11 cellular contexts compared by ENCODE assay signal in the genomic region with DNA sequence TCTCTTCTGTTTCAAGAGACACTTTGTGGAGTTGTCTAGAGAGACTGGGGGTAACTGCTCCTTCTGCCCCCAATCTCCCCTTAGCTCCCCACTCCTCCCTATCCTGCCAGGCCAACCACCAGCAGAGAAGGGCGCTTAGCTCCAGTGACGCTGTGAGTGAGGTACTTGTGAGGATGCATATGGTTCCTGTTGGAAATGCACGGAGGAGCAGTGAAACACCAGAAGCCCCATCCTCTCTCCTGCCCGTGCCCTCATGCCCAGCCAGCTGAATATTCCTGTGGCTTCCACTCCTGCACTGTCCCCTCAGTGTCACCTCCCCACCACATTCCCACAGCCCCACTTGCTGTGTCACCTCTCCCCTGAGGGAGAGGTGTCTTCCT. TPM values are rescaled to one million over a fixed set of nuclear protein-coding genes. Genes with fewer than 3 reads are reported as not detected.
A peak's percentile ranks its signal among the peaks of the same experiment; 100 is the strongest.
DNase-seq lines count a peak whose midpoint lies in the region; ATAC-seq and TF ChIP-seq lines count a peak whose summit lies in the region.
"Had no signal": no experiment of that assay in that cellular context is flagged by ENCODE, and none has a peak within 500 bp of the region (broad histone marks: within the 10 kb centered on the region; RNA-seq: fewer than 3 reads in every experiment).

No MANE protein-coding gene starts in this region.

- no peak overlapping the region for H3K9ac ChIP-seq in stomach smooth muscle (ENCODE audit: low read length in 2 of 2)

- H3K27me3 Mint-ChIP-seq in activated CD8-positive, alpha-beta memory T cell treated with anti-CD3 and anti-CD28 coated beads, Interleukin-2, amount 10 ng/mL, durations not matched to agents 7 days and 5 days = peaks cover 5% of the 10 kb centered on the region

- CTCF ChIA-PET in activated CD8-positive, alpha-beta memory T cell treated with anti-CD3 and anti-CD28 coated beads, Interleukin-2, amount 10 ng/mL, durations not matched to agents 7 days and 5 days (lab: Charles Lee) = interaction anchor here (0.9 to 10.1 kb wide), 8 partner anchors 8 to 107 kb away, joined by 3 to 59 read pairs (median 4); a partner anchor contains a TSS

- no peak for DNase-seq in activated CD8-positive, alpha-beta memory T cell treated with anti-CD3 and anti-CD28 coated beads, Interleukin-2, amount 10 ng/mL, durations not matched to agents 7 days and 5 days
- no peak for DNase-seq in activated CD8-positive, alpha-beta memory T cell treated with anti-CD3 and anti-CD28 coated beads, Interleukin-2, amount 50 U/mL, for 4 hours
- peak; percentile 50 for DNase-seq in Jurkat, Clone E6-1 (ENCODE audit: low read depth, low spot score)
- DNase-seq in dermis blood vessel endothelial cell (peak; percentile 81), BE2C (no peak), nucleus accumbens (lab: John Stamatoyannopoulos, UW) (no peak), GF-D8 (lab: John Stamatoyannopoulos, UW) (no peak)
- DNase-seq: amniotic stem cell had no signal

- peak overlapping the region; percentile 41 for H3K27ac ChIP-seq in stomach smooth muscle (ENCODE audit: low read length)
- H3K27ac ChIP-seq: SK-N-MC had no signal

- ATAC-seq in activated CD8-positive, alpha-beta memory T cell treated with anti-CD3 and anti-CD28 coated beads, Interleukin-2, amount 10 ng/mL, durations not matched to agents 7 days and 5 days = peak; percentile 6

- H3K36me3 Mint-ChIP-seq in activated CD8-positive, alpha-beta memory T cell treated with anti-CD3 and anti-CD28 coated beads, Interleukin-2, amount 10 ng/mL, durations not matched to agents 7 days and 5 days = peaks cover 11% of the 10 kb centered on the region

- peak overlapping the region; percentile 84 for H3K27ac Mint-ChIP-seq in activated CD8-positive, alpha-beta memory T cell treated with anti-CD3 and anti-CD28 coated beads, Interleukin-2, amount 10 ng/mL, durations not matched to agents 7 days and 5 days

- H3K36me3 ChIP-seq in stomach smooth muscle (ENCODE audit: control insufficient read depth in 2 of 2, insufficient read depth in 2 of 2, low read length in 2 of 2) (no peaks in the 10 kb centered on the region), BE2C (no peaks in the 10 kb centered on the region)

- peak overlapping the region; percentile 6 for H3K4me3 ChIP-seq in Jurkat, Clone E6-1 (ENCODE audit: low read length)
- H3K4me3 ChIP-seq in stomach smooth muscle (ENCODE audit: low read length in 2 of 2) (no peak overlapping the region), BE2C (ENCODE audit: low read depth, low read length) (no peak overlapping the region)
- H3K4me3 ChIP-seq: SK-N-MC had no signal

- no peaks in the 10 kb centered on the region for H3K9me3 Mint-ChIP-seq in activated CD8-positive, alpha-beta memory T cell treated with anti-CD3 and anti-CD28 coated beads, Interleukin-2, amount 10 ng/mL, durations not matched to agents 7 days and 5 days (ENCODE audit: low read depth)

- H3K4me3 Mint-ChIP-seq in activated CD8-positive, alpha-beta memory T cell treated with anti-CD3 and anti-CD28 coated beads, Interleukin-2, amount 10 ng/mL, durations not matched to agents 7 days and 5 days = peak overlapping the region; percentile 41

- no peak for TF ChIP-seq CTCF in BE2C (IDR thresholded peaks at IDR 0.05; ENCODE audit: low read depth, low read length)

- H3K4me1 ChIP-seq in stomach smooth muscle (ENCODE audit: control insufficient read depth, insufficient read depth, low read length) (peaks cover 46% of the 10 kb centered on the region), BE2C (peaks cover 11% of the 10 kb centered on the region)

- no peaks in the 10 kb centered on the region for H3K27me3 ChIP-seq in stomach smooth muscle (ENCODE audit: control insufficient read depth in 1 of 2, insufficient read depth in 2 of 2, low read length in 2 of 2)
- no peaks in the 10 kb centered on the region for H3K27me3 ChIP-seq in BE2C

- H3K4me1 Mint-ChIP-seq in activated CD8-positive, alpha-beta memory T cell treated with anti-CD3 and anti-CD28 coated beads, Interleukin-2, amount 10 ng/mL, durations not matched to agents 7 days and 5 days = peaks cover 97% of the 10 kb centered on the region

- H3K9me3 ChIP-seq in stomach smooth muscle (ENCODE audit: control insufficient read depth in 2 of 2, low read length in 2 of 2) (no peaks in the 10 kb centered on the region), BE2C (no peaks in the 10 kb centered on the region)

RNA-seq across cellular contexts. Expression of a gene that starts 11.9 kb away (rescaled TPM):
- 10 to 100 TPM; 17.3 to 24.1 TPM for total RNA-seq in activated CD8-positive, alpha-beta memory T cell treated with anti-CD3 and anti-CD28 coated beads, Interleukin-2, amount 10 ng/mL, durations not matched to agents 7 days and 5 days
- polyA plus RNA-seq in Jurkat, Clone E6-1 (2012; ENCODE audit: insufficient read depth, insufficient read length) = 0.61 TPM
- total RNA-seq in dermis blood vessel endothelial cell = 96.7 and 157 TPM in 2 replicates
- polyA plus RNA-seq in BE2C (2012; ENCODE audit: insufficient read depth, insufficient read length, low read depth) = 6.8 TPM
- polyA plus RNA-seq: neural cell had no signal

Comparison
In these comparisons a context has a peak if more than half of its experiments do, and no peak if none do; other contexts are left out.
1. DNase-seq: peak in Jurkat, Clone E6-1 (single experiment) and dermis blood vessel endothelial cell (single experiment); none in activated CD8-positive, alpha-beta memory T cell treated with anti-CD3 and anti-CD28 coated beads, Interleukin-2, amount 10 ng/mL, durations not matched to agents 7 days and 5 days (single experiment), activated CD8-positive, alpha-beta memory T cell treated with anti-CD3 and anti-CD28 coated beads, Interleukin-2, amount 50 U/mL, for 4 hours (single experiment), BE2C (single experiment), nucleus accumbens (0 of 56) and GF-D8 (single experiment).